ENCODE assay signal across 8 cellular contexts in genomic region chr2:65129276-65129612, GRCh38. TPM values are rescaled to one million over a fixed set of nuclear protein-coding genes. Genes with fewer than 3 reads are reported as not detected.
DNase-seq lines count a peak whose midpoint lies in the region; ATAC-seq, FAIRE-seq and TF ChIP-seq lines count a peak whose summit lies in the region.

No MANE protein-coding gene starts in this region.

- FAIRE-seq in K562 (lab: Jason Lieb, UNC): no peak

- in situ Hi-C loops in K562 (cut with MboI): no loop called here
- in situ Hi-C loops in transverse colon (cut with MboI; ENCODE audit: low pct_ligation_motif_present in 1 of 4, low pct_unique_long_range_greater_than_20kb in 1 of 4, low sequenced_read_pairs in 3 of 4): no loop called here

- peak; percentile 23 for ATAC-seq in K562
- ATAC-seq in memory B cell (ENCODE audit: low read depth): no peak
- ATAC-seq in HG02938 (IDR thresholded peaks at IDR 0.05; ENCODE audit: unreplicated experiment): no peak

- TF ChIP-seq CTCF in C4-2B (conservative IDR thresholded peaks at IDR 0.05) (no peak), K562 (IDR thresholded peaks at IDR 0.05 in 2 of 3, conservative IDR thresholded peaks at IDR 0.05 in 1 of 3; ENCODE audit: insufficient read depth in 2 of 3, low read depth in 1 of 3, low read length in 3 of 3) (no peak), transverse colon (IDR thresholded peaks at IDR 0.05) (no peak)

- peak overlapping the region; percentile 94 for H3K4me3 Mint-ChIP-seq in memory B cell

- POLR2A ChIA-PET in K562 (lab: Yijun Ruan, JAX): interaction anchor here (0.6 to 2.7 kb wide), 14 partner anchors 10 to 411 kb away, joined by 3 to 30 read pairs (median 6); partner anchors contain the start of gene CEP68

- no peak overlapping the region for H2AFZ ChIP-seq in K562 (ENCODE audit: low read depth, low read length)

- no peaks in the 10 kb centered on the region for H3K27me3 ChIP-seq in K562 (ENCODE audit: control insufficient read depth in 2 of 2, insufficient read depth in 2 of 2, low read length in 2 of 2)
- H3K27me3 ChIP-seq in transverse colon: no peaks in the 10 kb centered on the region

- peaks cover 57% of the 10 kb centered on the region for H3K79me2 ChIP-seq in K562 (ENCODE audit: control insufficient read depth, insufficient read depth, low read length)

- no peaks in the 10 kb centered on the region for H3K9me3 ChIP-seq in K562 (replicated peaks; ENCODE audit: control insufficient read depth, insufficient read depth, low read depth, low read length)
- no peaks in the 10 kb centered on the region for H3K9me3 ChIP-seq in transverse colon

- H3K36me3 ChIP-seq in K562 (ENCODE audit: control insufficient read depth, insufficient read depth, low read length): peaks cover 4% of the 10 kb centered on the region; the same call in 2 of the 3 replicates
- no peaks in the 10 kb centered on the region for H3K36me3 ChIP-seq in transverse colon

- H3K4me1 ChIP-seq in K562 (replicated peaks in 1 of 2; ENCODE audit: control insufficient read depth in 2 of 2, insufficient read depth in 2 of 2, low read length in 2 of 2): peaks cover 26 to 30% of the 10 kb centered on the region in 2 experiments
- H3K4me1 ChIP-seq in transverse colon: peaks cover 11 to 53% (median 48%) of the 10 kb centered on the region in 4 donors

- WGBS in K562 (ENCODE audit: insufficient coverage, low coverage, missing lambda C conversion rate): 0% methylated on average over 8 of the region's 9 CpGs
- WGBS in transverse colon (ENCODE audit: low coverage in 1 of 2), 2 donors: 2% methylated on average over 9 of the region's 9 CpGs; no CpG with 5 or more reads in 1 of the 2 donors

- H3K4me2 ChIP-seq in K562 (ENCODE audit: insufficient read depth, low read length): peak overlapping the region; percentile 93

- DNase-seq in M059J (ENCODE audit: low read depth) (peak; percentile 15), K562 (ENCODE audit: extremely low read depth in 1 of 4, low spot score in 3 of 4) (no peak), memory B cell (ENCODE audit: low spot score in 2 of 2) (peak in 1 of 2 donors; percentile 5), transverse colon (no peak), superior temporal gyrus (ENCODE audit: extremely low spot score) (no peak), NCI-H1694 treated with DMSO at 0.1 percent for 48 hours (lab: John Stamatoyannopoulos, UW) (no peak)

- TF ChIP-seq RAD21 in K562 (CRISPR knock-in tag; conservative IDR thresholded peaks at IDR 0.05 in 1 of 2, IDR thresholded peaks at IDR 0.05 in 1 of 2): no peak

- H3K9me3 Mint-ChIP-seq in memory B cell: no peaks in the 10 kb centered on the region

- CTCF ChIA-PET in K562 (lab: Yijun Ruan, JAX; ENCODE audit: low intra/inter-chr PET ratio): interaction anchor here (0.6 kb wide), 1 partner anchor 282 kb away, joined by 4 read pairs; no protein-coding TSS in a partner anchor

- peaks cover 19% of the 10 kb centered on the region for H3K4me1 Mint-ChIP-seq in memory B cell

- no peaks in the 10 kb centered on the region for H3K36me3 Mint-ChIP-seq in memory B cell

- H3K9ac ChIP-seq in K562 (ENCODE audit: insufficient read depth in 1 of 2, low read depth in 2 of 2, low read length in 2 of 2): peak overlapping the region; percentile 96 to 98

- BruUV-seq in K562 (replicated peaks; lab: Mats Ljungman, UMichigan): no TSS peak

- H3K27ac ChIP-seq in C4-2B (peak overlapping the region; percentile 94), K562 (ENCODE audit: extremely low read depth, low read depth, low read length) (peak overlapping the region; percentile 99), transverse colon (peak overlapping the region; percentile 95 to 99 (median 96))

- H3K9me1 ChIP-seq in K562 (ENCODE audit: control insufficient read depth, insufficient read depth, low read length): no peaks in the 10 kb centered on the region

- intact Hi-C loops in K562 (cut with micrococcal nuclease): no loop called here
- intact Hi-C loops in transverse colon (cut with DNase I; ENCODE audit: low total_unique reads): no loop called here

- H3K27me3 Mint-ChIP-seq in memory B cell: no peaks in the 10 kb centered on the region

- H4K20me1 ChIP-seq in K562 (replicated peaks; ENCODE audit: control insufficient read depth, insufficient read depth, low read length): peaks cover 10% of the 10 kb centered on the region

- TF ChIP-seq EP300 in K562 (IDR thresholded peaks at IDR 0.05; ENCODE audit: low read length) (no peak), transverse colon (IDR thresholded peaks at IDR 0.05; ENCODE audit: low read depth) (no peak)

- peak overlapping the region; percentile 96 for H3K27ac Mint-ChIP-seq in memory B cell

- TF ChIP-seq POLR2A in K562 (conservative IDR thresholded peaks at IDR 0.05): no peak
- no peak for TF ChIP-seq POLR2A in transverse colon (IDR thresholded peaks at IDR 0.05)

- H3K4me3 ChIP-seq in K562 (peak overlapping the region; percentile 100), transverse colon (peak overlapping the region; percentile 39 to 92 (median 89))

TF ChIP-seq in K562, 482 proteins besides CTCF, POLR2A, EP300 and RAD21:
- TF ChIP-seq PATZ1 (CRISPR knock-in tag; IDR thresholded peaks at IDR 0.05; ENCODE audit: borderline replicate concordance): no peak
- TF ChIP-seq KAT7 (CRISPR knock-in tag; IDR thresholded peaks at IDR 0.05; ENCODE audit: borderline replicate concordance): 0 out of 2 replicates have a peak, but pooled peaks have one; percentile 4
- TF ChIP-seq, protein P1, sequence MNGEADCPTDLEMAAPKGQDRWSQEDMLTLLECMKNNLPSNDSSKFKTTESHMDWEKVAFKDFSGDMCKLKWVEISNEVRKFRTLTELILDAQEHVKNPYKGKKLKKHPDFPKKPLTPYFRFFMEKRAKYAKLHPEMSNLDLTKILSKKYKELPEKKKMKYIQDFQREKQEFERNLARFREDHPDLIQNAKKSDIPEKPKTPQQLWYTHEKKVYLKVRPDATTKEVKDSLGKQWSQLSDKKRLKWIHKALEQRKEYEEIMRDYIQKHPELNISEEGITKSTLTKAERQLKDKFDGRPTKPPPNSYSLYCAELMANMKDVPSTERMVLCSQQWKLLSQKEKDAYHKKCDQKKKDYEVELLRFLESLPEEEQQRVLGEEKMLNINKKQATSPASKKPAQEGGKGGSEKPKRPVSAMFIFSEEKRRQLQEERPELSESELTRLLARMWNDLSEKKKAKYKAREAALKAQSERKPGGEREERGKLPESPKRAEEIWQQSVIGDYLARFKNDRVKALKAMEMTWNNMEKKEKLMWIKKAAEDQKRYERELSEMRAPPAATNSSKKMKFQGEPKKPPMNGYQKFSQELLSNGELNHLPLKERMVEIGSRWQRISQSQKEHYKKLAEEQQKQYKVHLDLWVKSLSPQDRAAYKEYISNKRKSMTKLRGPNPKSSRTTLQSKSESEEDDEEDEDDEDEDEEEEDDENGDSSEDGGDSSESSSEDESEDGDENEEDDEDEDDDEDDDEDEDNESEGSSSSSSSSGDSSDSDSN (IDR thresholded peaks at IDR 0.05; ENCODE audit: borderline replicate concordance in 1 of 2, low read depth in 2 of 2, low read length in 2 of 2): 0 out of 4 replicates have a peak, but pooled peaks of 1 of the 2 experiments have one; percentile 31
TF ChIP-seq in K562: peak in this region for 2.

RNA-seq across cellular contexts. Expression of gene RAB1A, which starts 0.7 kb away (rescaled TPM):
- total RNA-seq in M059J (2014; rRNA removed; shearing (Covaris generic)): 82.8 and 152 TPM in 2 replicates
- 20.3 and 50.3 TPM in 2 replicates for total RNA-seq in K562 (2011; cell fraction: chromatin; rRNA removed; ENCODE audit: low replicate concordance)
- total RNA-seq in K562 (2011; cell fraction: nucleolus; rRNA removed): 13.5 and 14.3 TPM in 2 replicates
- total RNA-seq in K562 (2011; cell fraction: nucleoplasm; rRNA removed): 36.1 and 60.5 TPM in 2 replicates
- total RNA-seq in K562 (2014; rRNA removed) (62.2 and 83.5 TPM in 2 replicates), K562 (2014; rRNA removed; fragmentation: Illumina TruSeq; extraction: Trizol) (67.7 and 81.4 TPM in 2 replicates), K562 (2015; rRNA removed; fragmentation: Illumina TruSeq; extraction: Trizol) (64.4 and 66.7 TPM in 2 replicates), K562 (2021) (93.9 and 99.4 TPM in 2 replicates), transverse colon (10 to 100 TPM; 16.9 to 98.3 (median 55.0) TPM)
- polyA plus RNA-seq in K562 (2011; rRNA removed) (144 and 163 TPM in 2 replicates), K562 (2014; fragmentation: Illumina TruSeq; extraction: Trizol) (81.5 and 89.1 TPM in 2 replicates), K562 (2014; fragmentation: Nextera tagmentation; extraction: Ambion mirVana) (10 to 100 TPM; 43.8 to 47.8 TPM), K562 (2014; rRNA removed) (125 and 136 TPM in 2 replicates)
- polyA plus RNA-seq in K562 (2011; cell fraction: cytosol; rRNA removed): 33.7 and 80.3 TPM in 2 replicates
- 23.6 and 40.8 TPM in 2 replicates for polyA plus RNA-seq in K562 (2011; cell fraction: nucleus; rRNA removed)
- 116 and 153 TPM in 2 replicates for polyA plus RNA-seq in K562 (2012)
- polyA minus RNA-seq in K562 (2011; rRNA and poly(A)+ RNA removed): 93.6 and 96.1 TPM in 2 replicates
- polyA minus RNA-seq in K562 (2011; cell fraction: cytosol; rRNA and poly(A)+ RNA removed): 31.6 and 38.0 TPM in 2 replicates
- 13.1 and 22.5 TPM in 2 replicates for polyA minus RNA-seq in K562 (2011; cell fraction: nucleus; rRNA and poly(A)+ RNA removed)
